13 cellular contexts compared by ENCODE assay signal in genomic region chr13:24540236-24541126, GRCh38. TPM values are rescaled to one million over a fixed set of nuclear protein-coding genes. Genes with fewer than 3 reads are reported as not detected.
DNase-seq lines count a peak whose midpoint lies in the region; ATAC-seq, FAIRE-seq and TF ChIP-seq lines count a peak whose summit lies in the region.
"Had no signal": no experiment of that assay in that cellular context is flagged by ENCODE, and none has a peak within 500 bp of the region (broad histone marks: within the 10 kb centered on the region; RNA-seq: fewer than 3 reads in every experiment).

No MANE protein-coding gene starts in this region.

- CTCF ChIA-PET in A673 (lab: Charles Lee), result no interaction called here

- H3K4me1 ChIP-seq in A673 (ENCODE audit: insufficient read depth, low read length, poor library complexity, severe bottlenecking) (peaks cover 5% of the 10 kb centered on the region), esophagus muscularis mucosa (peaks cover 4 to 16% (median 9%) of the 10 kb centered on the region in 4 donors)

- POLR2A ChIA-PET in A673 (lab: Charles Lee; ENCODE audit: low non-redundant PET), result no interaction called here

- TF ChIP-seq CTCF in A673 (conservative IDR thresholded peaks at IDR 0.05; ENCODE audit: low read depth, low read length) (peak; percentile 44; the same call in 1 of the 2 replicates), GM12874 (IDR thresholded peaks at IDR 0.05; ENCODE audit: insufficient read depth, low read depth, low read length) (peak; percentile 17; the same call in 1 of the 2 replicates), kidney epithelial cell (IDR thresholded peaks at IDR 0.05; ENCODE audit: insufficient read depth, low read length, poor library complexity, severe bottlenecking) (peak; percentile 36), esophagus muscularis mucosa (IDR thresholded peaks at IDR 0.05) (no peak)

- peaks cover 28% of the 10 kb centered on the region for H3K27me3 ChIP-seq in A673 (replicated peaks; ENCODE audit: insufficient read depth, low read depth, low read length, poor library complexity)
- H3K27me3 ChIP-seq in kidney epithelial cell (ENCODE audit: control insufficient read depth, insufficient read depth, low read length), result peaks cover 22% of the 10 kb centered on the region
- H3K27me3 ChIP-seq in esophagus muscularis mucosa, result peaks cover 0 to 37% (median 18%) of the 10 kb centered on the region in 4 donors

- no peak for FAIRE-seq in urothelium cell line (lab: Jason Lieb, UNC)

- no peak for TF ChIP-seq EP300 in esophagus muscularis mucosa (IDR thresholded peaks at IDR 0.05)

- no peak for TF ChIP-seq POLR2A in esophagus muscularis mucosa (IDR thresholded peaks at IDR 0.05; ENCODE audit: low read depth)

- BruUV-seq in A673 (replicated peaks; lab: Mats Ljungman, UMichigan), result no TSS peak

- H3K9me3 ChIP-seq in A673 (ENCODE audit: low read depth, low read length, poor library complexity, severe bottlenecking), result no peaks in the 10 kb centered on the region
- no peaks in the 10 kb centered on the region for H3K9me3 ChIP-seq in esophagus muscularis mucosa
- H3K9me3 ChIP-seq: tibial artery had no signal

- WGBS in esophagus muscularis mucosa, result 85% methylated on average over 7 of the region's 32 CpGs

- in situ Hi-C loops in G401 (cut with HindIII; ENCODE audit: low sequenced_read_pairs), result no loop called here

- intact Hi-C loops in A673 (cut with micrococcal nuclease; ENCODE audit: unreplicated experiment), result no loop called here
- intact Hi-C loops in esophagus muscularis mucosa (cut with DNase I), result no loop called here

- no peak overlapping the region for H3K27ac ChIP-seq in A673 (ENCODE audit: low read depth, low read length, poor library complexity, severe bottlenecking)
- no peak overlapping the region for H3K27ac ChIP-seq in esophagus muscularis mucosa (replicated peaks in 1 of 4)
- H3K27ac ChIP-seq: tibial artery had no signal

- DNase-seq in A673 (ENCODE audit: low spot score) (peak; percentile 10), amniotic epithelial cell (ENCODE audit: low read depth) (peak; percentile 16), kidney epithelial cell (ENCODE audit: low read depth) (no peak), urothelium cell line (ENCODE audit: low spot score) (no peak), esophagus muscularis mucosa (ENCODE audit: extremely low spot score) (no peak), G401 (ENCODE audit: low spot score) (no peak)
- DNase-seq: activated gamma-delta T cell treated with Interleukin-2 at 50 U/mL for 16 hours, head of caudate nucleus, Karpas-422, SHP77, tibial artery had no signal

- H3K4me3 ChIP-seq in A673 (ENCODE audit: low read depth, low read length, poor library complexity, severe bottlenecking) (no peak overlapping the region), kidney epithelial cell (ENCODE audit: low read depth, low read length) (no peak overlapping the region), esophagus muscularis mucosa (no peak overlapping the region)

- ATAC-seq in HG03439 (IDR thresholded peaks at IDR 0.05; ENCODE audit: unreplicated experiment), result no peak

- H3K36me3 ChIP-seq in A673 (ENCODE audit: insufficient read depth, low read length, poor library complexity, severe bottlenecking), result no peaks in the 10 kb centered on the region
- H3K36me3 ChIP-seq in kidney epithelial cell (ENCODE audit: control insufficient read depth, insufficient read depth, low read length), result no peaks in the 10 kb centered on the region
- no peaks in the 10 kb centered on the region for H3K36me3 ChIP-seq in esophagus muscularis mucosa
- H3K36me3 ChIP-seq: tibial artery had no signal

RNA-seq across cellular contexts. Expression of gene PARP4, which starts 27.9 kb away (rescaled TPM):
- total RNA-seq in A673 (2021) (64.5 and 66.8 TPM in 2 replicates), kidney epithelial cell (54.3 and 57.6 TPM in 2 replicates), esophagus muscularis mucosa (10 to 100 TPM; 38.3 to 47.4 (median 40.6) TPM)
- total RNA-seq in G401 (2014; rRNA removed; shearing (Covaris generic)), result 19.2 and 21.2 TPM in 2 replicates

Comparison
In these comparisons a context has a peak if more than half of its experiments do, and no peak if none do; other contexts are left out.
1. DNase-seq: peak in A673 (single experiment) and amniotic epithelial cell (single experiment); none in kidney epithelial cell (single experiment), urothelium cell line (single experiment), esophagus muscularis mucosa (single experiment) and G401 (single experiment).
2. CTCF ChIP-seq: peak in A673 (single experiment), GM12874 (single experiment) and kidney epithelial cell (single experiment); none in esophagus muscularis mucosa (0 of 3).